In the genomic region with DNA sequence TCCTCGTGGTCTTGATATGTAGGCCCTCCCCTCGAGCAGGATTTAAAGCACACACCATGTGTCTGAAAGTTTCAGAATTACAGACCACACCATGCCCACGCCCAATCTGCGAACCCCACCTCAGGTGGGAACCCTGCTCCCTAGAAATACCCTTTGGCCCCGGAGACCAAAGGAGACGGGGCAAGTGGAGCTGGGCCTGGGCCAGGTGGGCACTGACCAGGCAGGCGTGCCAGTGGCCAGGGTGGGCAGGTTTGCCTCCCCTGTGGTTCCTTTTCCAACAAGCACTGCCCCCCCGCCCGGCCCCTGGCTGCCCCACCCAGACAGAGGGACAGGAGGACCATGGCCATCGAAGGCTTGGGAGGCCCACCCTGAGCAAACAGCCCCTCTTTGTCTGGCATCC, we compare ENCODE assay signal across 1 cellular context.
TF ChIP-seq lines count a peak whose summit lies in the region.

No MANE protein-coding gene starts in this region.

TF ChIP-seq in HepG2, 621 proteins besides CTCF, POLR2A, EP300 and RAD21 (continued from another document):
- TF ChIP-seq, protein P1, sequence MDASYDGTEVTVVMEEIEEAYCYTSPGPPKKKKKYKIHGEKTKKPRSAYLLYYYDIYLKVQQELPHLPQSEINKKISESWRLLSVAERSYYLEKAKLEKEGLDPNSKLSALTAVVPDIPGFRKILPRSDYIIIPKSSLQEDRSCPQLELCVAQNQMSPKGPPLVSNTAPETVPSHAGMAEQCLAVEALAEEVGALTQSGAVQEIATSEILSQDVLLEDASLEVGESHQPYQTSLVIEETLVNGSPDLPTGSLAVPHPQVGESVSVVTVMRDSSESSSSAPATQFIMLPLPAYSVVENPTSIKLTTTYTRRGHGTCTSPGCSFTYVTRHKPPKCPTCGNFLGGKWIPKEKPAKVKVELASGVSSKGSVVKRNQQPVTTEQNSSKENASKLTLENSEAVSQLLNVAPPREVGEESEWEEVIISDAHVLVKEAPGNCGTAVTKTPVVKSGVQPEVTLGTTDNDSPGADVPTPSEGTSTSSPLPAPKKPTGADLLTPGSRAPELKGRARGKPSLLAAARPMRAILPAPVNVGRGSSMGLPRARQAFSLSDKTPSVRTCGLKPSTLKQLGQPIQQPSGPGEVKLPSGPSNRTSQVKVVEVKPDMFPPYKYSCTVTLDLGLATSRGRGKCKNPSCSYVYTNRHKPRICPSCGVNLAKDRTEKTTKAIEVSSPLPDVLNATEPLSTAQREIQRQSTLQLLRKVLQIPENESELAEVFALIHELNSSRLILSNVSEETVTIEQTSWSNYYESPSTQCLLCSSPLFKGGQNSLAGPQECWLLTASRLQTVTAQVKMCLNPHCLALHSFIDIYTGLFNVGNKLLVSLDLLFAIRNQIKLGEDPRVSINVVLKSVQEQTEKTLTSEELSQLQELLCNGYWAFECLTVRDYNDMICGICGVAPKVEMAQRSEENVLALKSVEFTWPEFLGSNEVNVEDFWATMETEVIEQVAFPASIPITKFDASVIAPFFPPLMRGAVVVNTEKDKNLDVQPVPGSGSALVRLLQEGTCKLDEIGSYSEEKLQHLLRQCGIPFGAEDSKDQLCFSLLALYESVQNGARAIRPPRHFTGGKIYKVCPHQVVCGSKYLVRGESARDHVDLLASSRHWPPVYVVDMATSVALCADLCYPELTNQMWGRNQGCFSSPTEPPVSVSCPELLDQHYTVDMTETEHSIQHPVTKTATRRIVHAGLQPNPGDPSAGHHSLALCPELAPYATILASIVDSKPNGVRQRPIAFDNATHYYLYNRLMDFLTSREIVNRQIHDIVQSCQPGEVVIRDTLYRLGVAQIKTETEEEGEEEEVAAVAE (CRISPR knock-in tag; IDR thresholded peaks at IDR 0.05; ENCODE audit: borderline replicate concordance) = no peak
- TF ChIP-seq POLR2G (IDR thresholded peaks at IDR 0.05; ENCODE audit: low read depth, low read length) = no peak
- TF ChIP-seq, protein P2, sequence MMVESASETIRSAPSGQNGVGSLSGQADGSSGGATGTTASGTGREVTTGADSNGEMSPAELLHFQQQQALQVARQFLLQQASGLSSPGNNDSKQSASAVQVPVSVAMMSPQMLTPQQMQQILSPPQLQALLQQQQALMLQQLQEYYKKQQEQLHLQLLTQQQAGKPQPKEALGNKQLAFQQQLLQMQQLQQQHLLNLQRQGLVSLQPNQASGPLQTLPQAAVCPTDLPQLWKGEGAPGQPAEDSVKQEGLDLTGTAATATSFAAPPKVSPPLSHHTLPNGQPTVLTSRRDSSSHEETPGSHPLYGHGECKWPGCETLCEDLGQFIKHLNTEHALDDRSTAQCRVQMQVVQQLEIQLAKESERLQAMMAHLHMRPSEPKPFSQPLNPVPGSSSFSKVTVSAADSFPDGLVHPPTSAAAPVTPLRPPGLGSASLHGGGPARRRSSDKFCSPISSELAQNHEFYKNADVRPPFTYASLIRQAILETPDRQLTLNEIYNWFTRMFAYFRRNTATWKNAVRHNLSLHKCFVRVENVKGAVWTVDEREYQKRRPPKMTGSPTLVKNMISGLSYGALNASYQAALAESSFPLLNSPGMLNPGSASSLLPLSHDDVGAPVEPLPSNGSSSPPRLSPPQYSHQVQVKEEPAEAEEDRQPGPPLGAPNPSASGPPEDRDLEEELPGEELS (CRISPR knock-in tag; IDR thresholded peaks at IDR 0.05) = no peak
- no peak for TF ChIP-seq HOXA3 (CRISPR knock-in tag; IDR thresholded peaks at IDR 0.05)
- TF ChIP-seq HOXA5 (CRISPR knock-in tag; IDR thresholded peaks at IDR 0.05) = no peak
- TF ChIP-seq ZNF335 (CRISPR knock-in tag; IDR thresholded peaks at IDR 0.05) = no peak
- no peak for TF ChIP-seq TCF7L2 (IDR thresholded peaks at IDR 0.05; ENCODE audit: low read depth, low read length)
